Comparison of ENCODE assay signal across 1 cellular context in the genomic region with DNA sequence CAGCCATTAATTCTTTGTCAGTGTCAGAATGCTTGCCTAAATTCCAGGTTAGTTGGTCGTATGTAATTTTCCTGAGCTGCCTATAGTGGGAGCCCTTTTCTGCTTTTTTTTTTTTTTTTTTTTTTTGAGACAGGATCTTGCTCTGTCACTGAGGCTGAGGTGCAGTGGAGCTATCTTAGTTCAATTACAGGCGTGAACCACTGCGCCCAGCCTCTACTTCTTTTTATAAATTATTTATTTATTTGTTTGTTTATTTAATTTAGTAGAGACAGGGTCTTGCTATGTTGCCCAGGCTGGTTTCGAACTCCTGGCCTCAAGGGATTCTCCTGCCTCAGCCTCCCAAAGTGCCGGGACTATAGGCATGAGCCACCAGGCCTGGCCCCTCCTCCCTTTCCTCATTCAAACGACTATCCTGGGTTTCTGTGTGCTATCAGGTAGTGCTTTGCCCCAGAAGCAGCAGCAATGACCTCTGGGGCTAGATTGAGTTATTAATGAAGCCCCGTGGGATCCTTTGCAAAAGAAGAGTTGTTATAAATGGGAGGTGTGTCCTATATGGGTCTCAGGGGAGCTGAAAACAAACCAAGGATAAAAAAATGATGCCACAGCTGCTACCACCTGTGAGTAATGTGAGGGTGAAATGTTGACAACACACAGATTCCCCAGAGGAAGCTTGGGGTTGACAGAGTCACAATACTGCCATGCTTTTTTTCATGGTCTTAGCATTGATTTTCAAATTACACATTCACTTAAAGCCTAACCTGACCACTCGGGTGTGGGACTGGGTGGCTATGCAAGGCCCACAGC.
TF ChIP-seq lines count a peak whose summit lies in the region.

No MANE protein-coding gene starts in this region.

TF ChIP-seq in H1, 55 proteins besides CTCF, POLR2A, EP300 and RAD21 (continued from another document):
- TF ChIP-seq E2F6 (IDR thresholded peaks at IDR 0.05) (no peak), KDM1A (IDR thresholded peaks at IDR 0.05; ENCODE audit: borderline replicate concordance, low read length) (no peak)
